ENCODE assay signal across 8 cellular contexts in genomic region chr2:42974697-42975357, GRCh38.
DNase-seq lines count a peak whose midpoint lies in the region; ATAC-seq and TF ChIP-seq lines count a peak whose summit lies in the region.

No MANE protein-coding gene starts in this region.

- H3K36me3 Mint-ChIP-seq in activated T-helper 1 cell treated with anti-CD3 and anti-CD28 coated beads, Interleukin-12 subunit alpha, Interleukin-12 subunit beta, Interleukin-2, Interleukin-4 antibody, amounts not matched to agents 30 ng/mL and 10 ng/mL and 1 ng/mL, durations not matched to agents 14 hours and 24 hours and 36 hours (ENCODE audit: low read depth): no peaks in the 10 kb centered on the region
- H3K36me3 Mint-ChIP-seq in nephron progenitor cell (ENCODE audit: low read depth): no peaks in the 10 kb centered on the region

- peak overlapping the region; percentile 53 for H3K4me3 ChIP-seq in fibroblast of the aortic adventitia (ENCODE audit: low read depth, low read length)

- intact Hi-C loops in activated T-helper 1 cell treated with anti-CD3 and anti-CD28 coated beads, Interleukin-12 subunit alpha, Interleukin-12 subunit beta, Interleukin-2, Interleukin-4 antibody, amounts not matched to agents 30 ng/mL and 10 ng/mL and 1 ng/mL, durations not matched to agents 14 hours and 24 hours and 36 hours (cut with micrococcal nuclease): loop anchor here (1.0 to 5.0 kb wide), 3 partner anchors 152 to 509 kb away; no protein-coding TSS in a partner anchor

- H3K27me3 Mint-ChIP-seq in activated T-helper 1 cell treated with anti-CD3 and anti-CD28 coated beads, Interleukin-12 subunit alpha, Interleukin-12 subunit beta, Interleukin-2, Interleukin-4 antibody, amounts not matched to agents 30 ng/mL and 10 ng/mL and 1 ng/mL, durations not matched to agents 14 hours and 24 hours and 36 hours (ENCODE audit: insufficient read depth): peaks cover 6% of the 10 kb centered on the region
- peaks cover 8% of the 10 kb centered on the region for H3K27me3 Mint-ChIP-seq in nephron progenitor cell (ENCODE audit: low read depth, poor library complexity)

- no peak overlapping the region for H3K27ac Mint-ChIP-seq in activated T-helper 1 cell treated with anti-CD3 and anti-CD28 coated beads, Interleukin-12 subunit alpha, Interleukin-12 subunit beta, Interleukin-2, Interleukin-4 antibody, amounts not matched to agents 30 ng/mL and 10 ng/mL and 1 ng/mL, durations not matched to agents 14 hours and 24 hours and 36 hours
- H3K27ac Mint-ChIP-seq in nephron progenitor cell: peak overlapping the region; percentile 26

- H3K4me3 Mint-ChIP-seq in activated T-helper 1 cell treated with anti-CD3 and anti-CD28 coated beads, Interleukin-12 subunit alpha, Interleukin-12 subunit beta, Interleukin-2, Interleukin-4 antibody, amounts not matched to agents 30 ng/mL and 10 ng/mL and 1 ng/mL, durations not matched to agents 14 hours and 24 hours and 36 hours: no peak overlapping the region
- H3K4me3 Mint-ChIP-seq in nephron progenitor cell: no peak overlapping the region

- TF ChIP-seq CTCF in fibroblast of the aortic adventitia (IDR thresholded peaks at IDR 0.05; ENCODE audit: insufficient read depth, low read length) (peak; percentile 97), nephron progenitor cell (IDR thresholded peaks at IDR 0.05) (peak; percentile 86)

- ATAC-seq in stimulated activated naive CD8-positive, alpha-beta T cell treated with anti-CD3 and anti-CD28 coated beads, Interleukin-15, Interleukin-2, amounts not matched to agents 100 U/mL and 50 U/mL, for 24 hours: no peak
- no peak for ATAC-seq in HG03521 (IDR thresholded peaks at IDR 0.05; ENCODE audit: unreplicated experiment)

- peaks cover 11% of the 10 kb centered on the region for H3K4me1 Mint-ChIP-seq in activated T-helper 1 cell treated with anti-CD3 and anti-CD28 coated beads, Interleukin-12 subunit alpha, Interleukin-12 subunit beta, Interleukin-2, Interleukin-4 antibody, amounts not matched to agents 30 ng/mL and 10 ng/mL and 1 ng/mL, durations not matched to agents 14 hours and 24 hours and 36 hours (ENCODE audit: low read depth)
- peaks cover 65% of the 10 kb centered on the region for H3K4me1 Mint-ChIP-seq in nephron progenitor cell

- H3K9me3 Mint-ChIP-seq in activated T-helper 1 cell treated with anti-CD3 and anti-CD28 coated beads, Interleukin-12 subunit alpha, Interleukin-12 subunit beta, Interleukin-2, Interleukin-4 antibody, amounts not matched to agents 30 ng/mL and 10 ng/mL and 1 ng/mL, durations not matched to agents 14 hours and 24 hours and 36 hours: no peaks in the 10 kb centered on the region
- H3K9me3 Mint-ChIP-seq in nephron progenitor cell: peaks cover 8% of the 10 kb centered on the region

- DNase-seq in NCI-H524 (lab: John Stamatoyannopoulos, UW) (peak; percentile 19 to 47), NCI-H524 treated with DMSO at 0.1 percent for 48 hours (lab: John Stamatoyannopoulos, UW) (no peak), NOMO-1 treated with dmso at 0.1 percent for 144 hours (lab: John Stamatoyannopoulos, UW; ENCODE audit: unreplicated experiment) (peak; percentile 63), fibroblast of the aortic adventitia (ENCODE audit: low read depth) (peak; percentile 79), nephron progenitor cell (peak; percentile 89)
- peak; percentile 19 for DNase-seq in activated T-helper 1 cell treated with anti-CD3 and anti-CD28 coated beads, Interleukin-12 subunit alpha, Interleukin-12 subunit beta, Interleukin-2, Interleukin-4 antibody, amounts not matched to agents 30 ng/mL and 10 ng/mL and 1 ng/mL, durations not matched to agents 14 hours and 24 hours and 36 hours (ENCODE audit: low spot score)
- DNase-seq in stimulated activated naive CD8-positive, alpha-beta T cell treated with anti-CD3 and anti-CD28 coated beads, Interleukin-15, Interleukin-2, amounts not matched to agents 100 U/mL and 50 U/mL, for 24 hours: peak; percentile 72
